ENCODE assay signal across 1 cellular context in genomic region chr5:115913623-115914400, GRCh38.
TF ChIP-seq lines count a peak whose summit lies in the region.

No MANE protein-coding gene starts in this region.

TF ChIP-seq in HCT116, 20 proteins besides CTCF, POLR2A, EP300 and RAD21:
- TF ChIP-seq CEBPB (IDR thresholded peaks at IDR 0.05; ENCODE audit: low read depth) = peak; percentile 70; the same call in 1 of the 2 replicates
